In the genomic region with DNA sequence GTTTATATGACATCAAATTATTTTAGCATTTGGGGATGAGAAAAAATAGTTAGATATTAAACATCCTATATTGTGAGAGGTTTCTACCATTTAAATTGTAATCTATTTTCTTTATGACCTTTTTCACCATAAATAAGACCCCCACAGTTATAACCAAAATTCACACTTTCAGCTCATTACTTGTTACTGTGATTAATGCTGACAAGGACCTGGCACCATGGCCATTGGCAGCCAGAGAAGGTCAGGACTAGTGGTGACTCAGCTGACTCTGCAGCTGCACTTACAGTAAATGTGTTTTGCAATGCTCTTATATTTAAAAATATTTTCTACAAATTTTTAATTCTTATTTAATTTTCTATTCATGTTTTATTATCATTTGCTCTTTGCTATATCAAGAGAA, we compare ENCODE assay signal across 9 cellular contexts.
DNase-seq lines count a peak whose midpoint lies in the region; ATAC-seq, FAIRE-seq and TF ChIP-seq lines count a peak whose summit lies in the region.
"Had no signal": no experiment of that assay in that cellular context is flagged by ENCODE, and none has a peak within 500 bp of the region (broad histone marks: within the 10 kb centered on the region; RNA-seq: fewer than 3 reads in every experiment).

No MANE protein-coding gene starts in this region.

- H3K9me3 ChIP-seq in MG63 = no peaks in the 10 kb centered on the region

- peak; percentile 38 for FAIRE-seq in islet of Langerhans (lab: Jason Lieb, UNC)
- no peak for FAIRE-seq in RCC 7860 (lab: Jason Lieb, UNC)
- FAIRE-seq: G401.6 had no signal

- in situ Hi-C loops in ACHN (cut with HindIII; ENCODE audit: low pct_ligation_motif_present, low pct_unique_long_range_greater_than_20kb, low sequenced_read_pairs) = no loop called here

- ATAC-seq in HG03521 (IDR thresholded peaks at IDR 0.05; ENCODE audit: unreplicated experiment) = no peak

- no peaks in the 10 kb centered on the region for H3K27me3 ChIP-seq in MG63

- no peaks in the 10 kb centered on the region for H3K36me3 ChIP-seq in MG63

- peak; percentile 85 for DNase-seq in MG63
- peak; percentile 86 for DNase-seq in cardiac fibroblast (ENCODE audit: low read depth in 2 of 2)
- DNase-seq in superior temporal gyrus (ENCODE audit: extremely low spot score) = peak; percentile 41
- no peak for DNase-seq in stimulated activated CD4-positive, alpha-beta T cell treated with anti-CD3 and anti-CD28 coated beads, Interleukin-4, amount 100 ng/mL, for 1 hour
- no peak for DNase-seq in RCC 7860 (ENCODE audit: low spot score)
- DNase-seq in ACHN = no peak

- no peak for TF ChIP-seq CTCF in cardiac fibroblast (IDR thresholded peaks at IDR 0.05; ENCODE audit: low read depth, low read length)

- no peak overlapping the region for H3K4me3 ChIP-seq in MG63
- H3K4me3 ChIP-seq in cardiac fibroblast (replicated peaks in 1 of 2; ENCODE audit: low read depth in 2 of 2, low read length in 2 of 2) = no peak overlapping the region

Comparison
In these comparisons a context has a peak if more than half of its experiments do, and no peak if none do; other contexts are left out.
1. DNase-seq: peak in MG63 (single experiment), cardiac fibroblast (2 of 2) and superior temporal gyrus (single experiment); none in stimulated activated CD4-positive, alpha-beta T cell treated with anti-CD3 and anti-CD28 coated beads, Interleukin-4, amount 100 ng/mL, for 1 hour (single experiment), RCC 7860 (single experiment) and ACHN (single experiment).